In the genomic region with DNA sequence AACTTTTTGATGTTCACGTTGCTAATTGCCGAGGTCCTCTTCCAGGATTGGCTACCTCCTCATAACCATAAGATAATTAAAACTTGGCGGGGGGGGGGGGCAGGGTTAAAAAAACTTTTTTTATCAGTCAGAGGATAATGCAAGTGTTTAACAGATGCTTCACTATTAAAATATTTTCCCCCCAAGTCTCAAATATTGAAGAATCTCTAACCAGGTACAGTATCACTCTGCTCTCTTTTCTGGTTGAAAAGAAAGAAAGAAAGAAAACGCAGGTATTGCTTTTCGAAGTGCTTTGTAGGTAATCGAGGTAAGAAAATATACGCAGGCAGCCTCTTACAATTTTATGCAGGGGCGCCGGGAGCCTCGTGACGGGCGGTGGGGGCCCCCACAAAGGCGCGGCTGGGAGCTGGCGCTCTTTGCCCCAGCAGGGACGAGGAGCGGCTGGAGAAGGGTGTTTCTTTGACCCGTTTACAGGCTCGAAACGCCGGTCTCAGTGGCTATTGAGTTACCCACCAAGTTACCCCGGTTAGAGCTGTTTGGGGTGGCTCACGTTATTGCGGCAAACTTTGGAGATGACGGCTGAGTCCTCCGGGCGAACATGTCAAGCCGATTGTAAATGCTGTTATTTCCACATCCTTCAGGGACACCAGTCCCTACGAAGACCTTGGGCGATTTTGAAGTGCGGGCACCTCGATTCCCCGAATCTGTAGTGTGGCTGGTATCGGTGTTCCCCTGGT, we compare ENCODE assay signal across 10 cellular contexts. TPM values are rescaled to one million over a fixed set of nuclear protein-coding genes. Genes with fewer than 3 reads are reported as not detected.
A peak's percentile ranks its signal among the peaks of the same experiment; 100 is the strongest.
DNase-seq lines count a peak whose midpoint lies in the region; ATAC-seq and TF ChIP-seq lines count a peak whose summit lies in the region.
"Had no signal": no experiment of that assay in that cellular context is flagged by ENCODE, and none has a peak within 500 bp of the region (broad histone marks: within the 10 kb centered on the region; RNA-seq: fewer than 3 reads in every experiment).

No MANE protein-coding gene starts in this region.

- no peaks in the 10 kb centered on the region for H3K36me3 Mint-ChIP-seq in nephron (ENCODE audit: low read depth)

- peaks cover 23% of the 10 kb centered on the region for H3K36me3 ChIP-seq in left ventricle myocardium inferior
- no peaks in the 10 kb centered on the region for H3K36me3 ChIP-seq in mammary epithelial cell (ENCODE audit: insufficient read depth, low read length)

- ATAC-seq in HG03520 (IDR thresholded peaks at IDR 0.05; ENCODE audit: unreplicated experiment) = no peak

- CTCF ChIA-PET in mammary epithelial cell (lab: Charles Lee; ENCODE audit: low non-redundant PET) = no interaction called here

- no TSS peak for BruUV-seq in mammary epithelial cell (replicated peaks; lab: Mats Ljungman, UMichigan)

- H2AFZ ChIP-seq in mammary epithelial cell (ENCODE audit: low read depth, low read length) = no peak overlapping the region

- H3K4me3 ChIP-seq in left ventricle myocardium inferior = peak overlapping the region; percentile 84
- no peak overlapping the region for H3K4me3 ChIP-seq in mammary epithelial cell (replicated peaks in 1 of 3; ENCODE audit: insufficient read depth in 1 of 3, low read depth in 2 of 3, low read length in 3 of 3)

- no peak overlapping the region for H3K27ac Mint-ChIP-seq in nephron

- peak overlapping the region; percentile 84 to 87 (median 86) for H3K4me3 Mint-ChIP-seq in nephron

- peaks cover 86% of the 10 kb centered on the region for H3K27me3 ChIP-seq in left ventricle myocardium inferior (ENCODE audit: low read depth)
- peaks cover 77% of the 10 kb centered on the region for H3K27me3 ChIP-seq in mammary epithelial cell (ENCODE audit: insufficient read depth, low read length)

- H3K4me1 ChIP-seq in left ventricle myocardium inferior = peaks cover 44% of the 10 kb centered on the region
- H3K4me1 ChIP-seq in mammary epithelial cell (ENCODE audit: insufficient read depth, low read length) = peaks cover 3% of the 10 kb centered on the region

- in situ Hi-C loops in mammary epithelial cell (cut with MboI; ENCODE audit: low sequenced_read_pairs in 2 of 2) = no loop called here

- no peak for DNase-seq in left ventricle myocardium inferior
- DNase-seq in cardiac septum (ENCODE audit: low spot score) = no peak
- no peak for DNase-seq in mammary epithelial cell
- no peak for DNase-seq in COR-L47 (lab: John Stamatoyannopoulos, UW)
- DNase-seq in NCI-H510A (lab: John Stamatoyannopoulos, UW) = no peak
- no peak for DNase-seq in NCI-H1930 (lab: John Stamatoyannopoulos, UW)

- no peak overlapping the region for H3K9ac ChIP-seq in mammary epithelial cell (ENCODE audit: insufficient read depth, low read length)

- H3K4me1 Mint-ChIP-seq in nephron = peaks cover 31% of the 10 kb centered on the region

- H3K4me2 ChIP-seq in mammary epithelial cell (ENCODE audit: insufficient read depth, low read depth, low read length) = peak overlapping the region; percentile 55

- dilution Hi-C loops in mammary epithelial cell (cut with HindIII; ENCODE audit: low sequenced_read_pairs) = no loop called here

- no peaks in the 10 kb centered on the region for H3K79me2 ChIP-seq in mammary epithelial cell (ENCODE audit: insufficient read depth, low read length)

- H4K20me1 ChIP-seq in mammary epithelial cell (ENCODE audit: insufficient read depth, low read length) = no peaks in the 10 kb centered on the region

- H3K27ac ChIP-seq in left ventricle myocardium inferior (replicated peaks) (peak overlapping the region; percentile 96), mammary epithelial cell (ENCODE audit: insufficient read depth, low read depth, low read length) (no peak overlapping the region)

- 15% methylated on average over 31 of the region's 34 CpGs for WGBS in mammary epithelial cell (ENCODE audit: low coverage, missing lambda C conversion rate)

- TF ChIP-seq CTCF in left ventricle myocardium inferior (IDR thresholded peaks at IDR 0.05; ENCODE audit: borderline replicate concordance) (no peak), mammary epithelial cell (conservative IDR thresholded peaks at IDR 0.05 in 1 of 2, IDR thresholded peaks at IDR 0.05 in 1 of 2; ENCODE audit: extremely low read depth in 1 of 2, insufficient read depth in 1 of 2, low read depth in 1 of 2, low read length in 2 of 2) (no peak), nephron (IDR thresholded peaks at IDR 0.05; ENCODE audit: unreplicated experiment in 3 of 3) (no peak)

- intact Hi-C loops in left ventricle myocardium inferior (cut with micrococcal nuclease) = no loop called here
- intact Hi-C loops in cardiac septum (cut with DNase I) = loop anchor here (5.0 to 10.0 kb wide), 2 partner anchors 152 to 624 kb away; no protein-coding TSS in a partner anchor
- intact Hi-C loops in mammary epithelial cell (cut with micrococcal nuclease) = no loop called here

- peaks cover 98% of the 10 kb centered on the region for H3K27me3 Mint-ChIP-seq in nephron (ENCODE audit: low read depth)

- no peaks in the 10 kb centered on the region for H3K9me3 ChIP-seq in left ventricle myocardium inferior (replicated peaks)
- no peaks in the 10 kb centered on the region for H3K9me3 ChIP-seq in mammary epithelial cell (replicated peaks; ENCODE audit: insufficient read depth, low read length)

- H3K9me3 Mint-ChIP-seq in nephron = peaks cover 7% of the 10 kb centered on the region

RNA-seq across cellular contexts. Expression of gene HAND2, which starts 0.5 kb away (rescaled TPM):
- total RNA-seq in left ventricle myocardium inferior (117 TPM), cardiac septum (161 TPM), mammary epithelial cell (not detected)
- not detected for polyA plus RNA-seq in mammary epithelial cell
- not detected for polyA minus RNA-seq in mammary epithelial cell
- total RNA-seq: NCI-H460, temporal lobe had no signal

Comparison
In these comparisons a context has a peak if more than half of its experiments do, and no peak if none do; other contexts are left out.
1. RNA of gene HAND2, which starts 0.5 kb away (total RNA-seq): 161 TPM in cardiac septum (single experiment) and 117 TPM in left ventricle myocardium inferior (single experiment); not detected in mammary epithelial cell; every median in the first group is over 100 times any median in the second.